ENCODE assay signal across 12 cellular contexts in genomic region chr9:89022902-89023301, GRCh38. TPM values are rescaled to one million over a fixed set of nuclear protein-coding genes. Genes with fewer than 3 reads are reported as not detected.
DNase-seq lines count a peak whose midpoint lies in the region; ATAC-seq and TF ChIP-seq lines count a peak whose summit lies in the region.
"Had no signal": no experiment of that assay in that cellular context is flagged by ENCODE, and none has a peak within 500 bp of the region (broad histone marks: within the 10 kb centered on the region; RNA-seq: fewer than 3 reads in every experiment).

No MANE protein-coding gene starts in this region.

- POLR2A ChIA-PET in CD4-positive, alpha-beta memory T cell (lab: Charles Lee; ENCODE audit: partially characterized antibody): no interaction called here

- peak in 1 of 2 donors; percentile 60 for TF ChIP-seq POLR2A in adrenal gland (IDR thresholded peaks at IDR 0.05)

- H3K4me3 Mint-ChIP-seq in CD4-positive, alpha-beta memory T cell: no peak overlapping the region
- H3K4me3 Mint-ChIP-seq: activated CD8-positive, alpha-beta T cell treated with anti-CD3 and anti-CD28 coated beads for 36 hours; B cell had no signal

- CTCF ChIA-PET in CD4-positive, alpha-beta memory T cell (lab: Charles Lee; ENCODE audit: partially characterized antibody): no interaction called here

- H3K4me1 ChIP-seq in adrenal gland (replicated peaks in 1 of 2): peaks cover 51 to 55% of the 10 kb centered on the region in 2 donors
- no peaks in the 10 kb centered on the region for H3K4me1 ChIP-seq in CD4-positive, alpha-beta memory T cell (ENCODE audit: insufficient read depth, low read length)

- H3K4me3 ChIP-seq in adrenal gland: no peak overlapping the region
- no peak overlapping the region for H3K4me3 ChIP-seq in CD4-positive, alpha-beta memory T cell (ENCODE audit: low read length in 2 of 2)

- H3K9me3 Mint-ChIP-seq in CD4-positive, alpha-beta memory T cell: peaks cover 0 to 2% (median 0%) of the 10 kb centered on the region in 8 donors
- H3K9me3 Mint-ChIP-seq: activated CD8-positive, alpha-beta T cell treated with anti-CD3 and anti-CD28 coated beads for 36 hours had no signal

- ATAC-seq in left cardiac atrium: peak; percentile 53 to 89
- ATAC-seq in GM21737 (IDR thresholded peaks at IDR 0.05; ENCODE audit: unreplicated experiment): no peak
- ATAC-seq in HG02973 (IDR thresholded peaks at IDR 0.05; ENCODE audit: unreplicated experiment): no peak
- ATAC-seq: activated CD8-positive, alpha-beta T cell treated with anti-CD3 and anti-CD28 coated beads for 36 hours had no signal

- WGBS in adrenal gland, 4 donors: 22 to 62% (median 34%) methylated on average over 2 of the region's 2 CpGs

- no peaks in the 10 kb centered on the region for H3K36me3 ChIP-seq in adrenal gland (replicated peaks in 1 of 2)
- no peaks in the 10 kb centered on the region for H3K36me3 ChIP-seq in CD4-positive, alpha-beta memory T cell (ENCODE audit: insufficient read depth, low read length)

- H3K27me3 Mint-ChIP-seq in CD4-positive, alpha-beta memory T cell: peaks cover 6 to 15% of the 10 kb centered on the region in 2 donors

- peak overlapping the region; percentile 90 for H3K27ac ChIP-seq in C4-2B
- H3K27ac ChIP-seq in adrenal gland: peak overlapping the region in 4 of 5 donors; percentile 77 to 92 (median 90)
- no peak overlapping the region for H3K27ac ChIP-seq in CD4-positive, alpha-beta memory T cell (ENCODE audit: low read depth, low read length)

- DNase-seq in adrenal gland (peak; percentile 75 to 92 (median 87)), left cardiac atrium (peak; percentile 49), renal cortical epithelial cell (ENCODE audit: low read depth) (peak; percentile 55), occipital lobe (lab: John Stamatoyannopoulos, UW) (no peak)
- no peak for DNase-seq in CD4-positive, alpha-beta memory T cell
- DNase-seq: activated CD8-positive, alpha-beta T cell treated with anti-CD3 and anti-CD28 coated beads for 36 hours; NCI-H1048; NCI-H69 had no signal

- H3K27ac Mint-ChIP-seq in CD4-positive, alpha-beta memory T cell: no peak overlapping the region
- H3K27ac Mint-ChIP-seq: activated CD8-positive, alpha-beta T cell treated with anti-CD3 and anti-CD28 coated beads for 36 hours; B cell had no signal

- no peaks in the 10 kb centered on the region for H3K4me1 Mint-ChIP-seq in CD4-positive, alpha-beta memory T cell
- H3K4me1 Mint-ChIP-seq: B cell had no signal

- H3K9me3 ChIP-seq in adrenal gland (replicated peaks in 1 of 3): no peaks in the 10 kb centered on the region
- H3K9me3 ChIP-seq in CD4-positive, alpha-beta memory T cell (ENCODE audit: control insufficient read depth in 1 of 2, low read length in 2 of 2): no peaks in the 10 kb centered on the region

- intact Hi-C loops in adrenal gland (cut with DNase I): no loop called here
- intact Hi-C loops in left cardiac atrium (cut with DNase I): no loop called here
- intact Hi-C loops in CD4-positive, alpha-beta memory T cell (cut with micrococcal nuclease): no loop called here

- H3K36me3 Mint-ChIP-seq in CD4-positive, alpha-beta memory T cell: no peaks in the 10 kb centered on the region

- no peaks in the 10 kb centered on the region for H3K27me3 ChIP-seq in adrenal gland
- no peaks in the 10 kb centered on the region for H3K27me3 ChIP-seq in CD4-positive, alpha-beta memory T cell (ENCODE audit: insufficient read depth, low read length)

- no peak for TF ChIP-seq CTCF in C4-2B (conservative IDR thresholded peaks at IDR 0.05)
- TF ChIP-seq CTCF in adrenal gland (IDR thresholded peaks at IDR 0.05): no peak

RNA-seq across cellular contexts. Expression of gene S1PR3, which starts 31.6 kb away (rescaled TPM):
- total RNA-seq in adrenal gland: 100 to 1,000 TPM in 1 of 8 donors, 10 to 100 TPM in 7; 44.1 to 108 (median 66.6) TPM
- 10 to 100 TPM; 14.1 to 85.6 (median 17.4) TPM for polyA plus RNA-seq in adrenal gland
- total RNA-seq in left cardiac atrium: 10 to 100 TPM; 24.4 to 25.3 TPM
- 1.8 and 4.5 TPM in 2 replicates for total RNA-seq in renal cortical epithelial cell
- 7.6 TPM for total RNA-seq in occipital lobe
- total RNA-seq in CD4-positive, alpha-beta memory T cell: not detected
- polyA plus RNA-seq in CD4-positive, alpha-beta memory T cell: not detected
- total RNA-seq: B cell had no signal

Comparison
In these comparisons a context has a peak if more than half of its experiments do, and no peak if none do; other contexts are left out.
1. DNase-seq: peak in adrenal gland (7 of 7), left cardiac atrium (single experiment) and renal cortical epithelial cell (single experiment); none in occipital lobe (single experiment) and CD4-positive, alpha-beta memory T cell (0 of 5).
2. ATAC-seq: peak in left cardiac atrium (2 of 2); none in GM21737 (single experiment) and HG02973 (single experiment).